32 cellular contexts compared by ENCODE assay signal in genomic region chr9:86901511-86901910, GRCh38. TPM values are rescaled to one million over a fixed set of nuclear protein-coding genes. Genes with fewer than 3 reads are reported as not detected.
"Had no signal": no experiment of that assay in that cellular context is flagged by ENCODE, and none has a peak within 500 bp of the region (broad histone marks: within the 10 kb centered on the region; RNA-seq: fewer than 3 reads in every experiment).

No MANE protein-coding gene starts in this region.

- H3K4me3 Mint-ChIP-seq: activated B cell treated with CpG ODN at 0.5 μM for 24 hours; activated CD4-positive, alpha-beta memory T cell treated with anti-CD3 and anti-CD28 coated beads, Interleukin-2, amount 10 ng/mL, durations not matched to agents 7 days and 5 days; activated CD4-positive, alpha-beta T cell treated with anti-CD3 and anti-CD28 coated beads, Interleukin-2, amount 10 ng/mL, durations not matched to agents 24 days and 14 days; activated naive CD8-positive, alpha-beta T cell treated with anti-CD3 and anti-CD28 coated beads for 36 hours; activated naive CD8-positive, alpha-beta T cell treated with anti-CD3 and anti-CD28 coated beads, Interleukin-2, amount 50 U/mL, for 24 hours; activated T-cell treated with anti-CD3 and anti-CD28 coated beads, Interleukin-2, amount 50 U/mL, for 24 hours; activated T-cell treated with anti-CD3 and anti-CD28 coated beads, Interleukin-2, amount 50 U/mL, for 72 hours; dendritic cell treated with granulocyte-macrophage colony-stimulating factor and Interleukin-4, amounts not matched to agents 40 ng/mL and 50 ng/mL, for 4 days had no signal

- H3K27ac ChIP-seq: ascending aorta, breast epithelium, cardiac muscle cell, coronary artery, dorsolateral prefrontal cortex, foreskin keratinocyte, gastrocnemius medialis, heart left ventricle, VCaP had no signal

- H3K27ac Mint-ChIP-seq: activated B cell treated with CpG ODN at 0.5 μM for 24 hours; activated CD4-positive, alpha-beta memory T cell treated with anti-CD3 and anti-CD28 coated beads, Interleukin-2, amount 10 ng/mL, durations not matched to agents 7 days and 5 days; activated CD4-positive, alpha-beta T cell treated with anti-CD3 and anti-CD28 coated beads, Interleukin-2, amount 10 ng/mL, durations not matched to agents 24 days and 14 days; activated naive CD8-positive, alpha-beta T cell treated with anti-CD3 and anti-CD28 coated beads for 36 hours; activated naive CD8-positive, alpha-beta T cell treated with anti-CD3 and anti-CD28 coated beads, Interleukin-2, amount 50 U/mL, for 24 hours; activated T-cell treated with anti-CD3 and anti-CD28 coated beads, Interleukin-2, amount 50 U/mL, for 24 hours; activated T-cell treated with anti-CD3 and anti-CD28 coated beads, Interleukin-2, amount 50 U/mL, for 72 hours; dendritic cell treated with granulocyte-macrophage colony-stimulating factor and Interleukin-4, amounts not matched to agents 40 ng/mL and 50 ng/mL, for 4 days; endodermal cell had no signal

- ATAC-seq: activated CD4-positive, CD25-positive, alpha-beta regulatory T cell treated with anti-CD3 and anti-CD28 coated beads, Interleukin-2, amount 50 U/mL, for 24 hours; activated naive CD8-positive, alpha-beta T cell treated with anti-CD3 and anti-CD28 coated beads, Interleukin-2, amount 50 U/mL, for 24 hours; activated T-cell treated with anti-CD3 and anti-CD28 coated beads, Interleukin-2, amount 50 U/mL, for 72 hours; esophagus mucosa; foreskin keratinocyte; gastrocnemius medialis; heart left ventricle had no signal

- H3K4me1 ChIP-seq: breast epithelium, foreskin keratinocyte, gastrocnemius medialis had no signal

- DNase-seq: activated B cell treated with CpG ODN at 0.5 μM for 24 hours; activated CD4-positive, alpha-beta memory T cell treated with anti-CD3 and anti-CD28 coated beads, Interleukin-2, amount 10 ng/mL, durations not matched to agents 7 days and 5 days; activated CD4-positive, alpha-beta T cell treated with anti-CD3 and anti-CD28 coated beads, Interleukin-2, amount 10 ng/mL, durations not matched to agents 24 days and 14 days; activated CD4-positive, alpha-beta T cell treated with anti-CD3 and anti-CD28 coated beads, Interleukin-2, amount 50 U/mL, for 4 hours; activated CD8-positive, alpha-beta memory T cell treated with anti-CD3 and anti-CD28 coated beads, Interleukin-2, amount 50 U/mL, for 48 hours; activated gamma-delta T cell treated with Interleukin-2 at 50 U/mL for 16 hours; activated naive CD4-positive, alpha-beta T cell treated with anti-CD3 and anti-CD28 coated beads, Interleukin-2, amount 50 U/mL, for 16 hours; activated naive CD4-positive, alpha-beta T cell treated with Interleukin-2 at 50 U/mL for 16 hours; activated naive CD8-positive, alpha-beta T cell treated with anti-CD3 and anti-CD28 coated beads for 36 hours; activated naive CD8-positive, alpha-beta T cell treated with anti-CD3 and anti-CD28 coated beads, Interleukin-2, amount 50 U/mL, for 24 hours; activated T-cell treated with anti-CD3 and anti-CD28 coated beads for 4 hours; activated T-cell treated with anti-CD3 and anti-CD28 coated beads, Interleukin-2, amount 50 U/mL, for 24 hours; activated T-cell treated with anti-CD3 and anti-CD28 coated beads, Interleukin-2, amount 50 U/mL, for 72 hours; central memory CD4-positive, alpha-beta T cell; dorsolateral prefrontal cortex; effector memory CD4-positive, alpha-beta T cell; endodermal cell; foreskin keratinocyte; gastrocnemius medialis; glutamatergic neuron; heart left ventricle; T-helper 2 cell had no signal

- H3K9me3 Mint-ChIP-seq: activated B cell treated with CpG ODN at 0.5 μM for 24 hours; activated CD4-positive, alpha-beta memory T cell treated with anti-CD3 and anti-CD28 coated beads, Interleukin-2, amount 10 ng/mL, durations not matched to agents 7 days and 5 days; activated CD4-positive, alpha-beta T cell treated with anti-CD3 and anti-CD28 coated beads, Interleukin-2, amount 10 ng/mL, durations not matched to agents 24 days and 14 days; activated naive CD8-positive, alpha-beta T cell treated with anti-CD3 and anti-CD28 coated beads for 36 hours; activated naive CD8-positive, alpha-beta T cell treated with anti-CD3 and anti-CD28 coated beads, Interleukin-2, amount 50 U/mL, for 24 hours; activated T-cell treated with anti-CD3 and anti-CD28 coated beads, Interleukin-2, amount 50 U/mL, for 24 hours; activated T-cell treated with anti-CD3 and anti-CD28 coated beads, Interleukin-2, amount 50 U/mL, for 72 hours; dendritic cell treated with granulocyte-macrophage colony-stimulating factor and Interleukin-4, amounts not matched to agents 40 ng/mL and 50 ng/mL, for 4 days had no signal

- H3K4me3 ChIP-seq: ascending aorta, breast epithelium, cardiac muscle cell, coronary artery, dorsolateral prefrontal cortex, gastrocnemius medialis had no signal

- H3K9me3 ChIP-seq: ascending aorta, gastrocnemius medialis had no signal

- H3K4me1 Mint-ChIP-seq: activated B cell treated with CpG ODN at 0.5 μM for 24 hours; activated CD4-positive, alpha-beta memory T cell treated with anti-CD3 and anti-CD28 coated beads, Interleukin-2, amount 10 ng/mL, durations not matched to agents 7 days and 5 days; activated CD4-positive, alpha-beta T cell treated with anti-CD3 and anti-CD28 coated beads, Interleukin-2, amount 10 ng/mL, durations not matched to agents 24 days and 14 days had no signal

- H3K36me3 Mint-ChIP-seq: activated naive CD8-positive, alpha-beta T cell treated with anti-CD3 and anti-CD28 coated beads for 36 hours; brain had no signal

- H3K27me3 ChIP-seq: ascending aorta, breast epithelium had no signal

- H3K36me3 ChIP-seq: ascending aorta, breast epithelium, cardiac muscle cell, gastrocnemius medialis, heart left ventricle had no signal

RNA-seq across cellular contexts. Expression of gene GAS1, which starts 45.8 kb away (rescaled TPM):
- total RNA-seq: activated B cell treated with CpG ODN at 0.5 μM for 24 hours; T-helper 1 cell treated with Interleukin-12 subunit alpha and Interleukin-12 subunit beta and Interleukin-4 antibody, amounts not matched to agents 30 ng/mL and 1 ng/mL, for 36 hours had no signal
